14 cellular contexts compared by ENCODE assay signal in the genomic region with DNA sequence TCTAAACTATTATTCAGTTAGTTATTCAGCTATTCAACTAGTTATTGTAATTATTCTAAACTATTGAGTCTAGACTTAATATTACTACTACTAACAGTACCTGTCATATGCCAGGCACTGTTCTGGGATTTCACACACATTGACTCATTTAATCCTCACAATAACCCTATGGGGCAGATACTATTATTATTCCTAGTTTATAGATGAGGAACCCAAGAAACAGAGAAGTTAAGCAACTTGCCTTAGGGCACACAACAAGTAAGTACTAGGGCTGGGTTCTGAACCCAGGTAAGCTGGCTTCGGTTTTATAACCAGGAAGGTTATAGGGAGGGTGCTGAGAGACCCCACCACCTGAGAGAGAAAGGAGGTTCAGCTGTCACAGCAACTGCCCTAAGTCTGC. TPM values are rescaled to one million over a fixed set of nuclear protein-coding genes. Genes with fewer than 3 reads are reported as not detected.
A peak's percentile ranks its signal among the peaks of the same experiment; 100 is the strongest.
DNase-seq lines count a peak whose midpoint lies in the region; ATAC-seq and TF ChIP-seq lines count a peak whose summit lies in the region.
"Had no signal": no experiment of that assay in that cellular context is flagged by ENCODE, and none has a peak within 500 bp of the region (broad histone marks: within the 10 kb centered on the region; RNA-seq: fewer than 3 reads in every experiment).

No MANE protein-coding gene starts in this region.

- H3K9ac ChIP-seq in mammary epithelial cell (ENCODE audit: insufficient read depth, low read length) (no peak overlapping the region), muscle layer of colon (ENCODE audit: low read length) (peak overlapping the region; percentile 72)

- DNase-seq in cardiac muscle cell (ENCODE audit: low read depth in 1 of 2, low spot score in 1 of 2) (no peak), left cardiac atrium (no peak), mammary epithelial cell (no peak), upper lobe of left lung (no peak), glomerular visceral epithelial cell (ENCODE audit: extremely low spot score) (no peak)
- no peak for DNase-seq in activated CD4-positive, alpha-beta T cell treated with anti-CD3 and anti-CD28 coated beads, Interleukin-2, amount 50 U/mL, for 1 hour
- DNase-seq: MV-4-11, NCI-H69 had no signal

- H4K20me1 ChIP-seq in mammary epithelial cell (ENCODE audit: insufficient read depth, low read length): no peaks in the 10 kb centered on the region

- no peak for TF ChIP-seq EP300 in upper lobe of left lung (IDR thresholded peaks at IDR 0.05)

- 0% methylated on average over 1 of the region's 1 CpG for WGBS in mammary epithelial cell (ENCODE audit: low coverage, missing lambda C conversion rate)
- 100% methylated on average over 1 of the region's 1 CpG for WGBS in upper lobe of left lung, 2 donors

- H2AFZ ChIP-seq in mammary epithelial cell (ENCODE audit: low read depth, low read length): no peak overlapping the region

- H3K27me3 ChIP-seq in cardiac muscle cell (no peaks in the 10 kb centered on the region), mammary epithelial cell (ENCODE audit: insufficient read depth, low read length) (no peaks in the 10 kb centered on the region), muscle layer of colon (ENCODE audit: control insufficient read depth in 1 of 2, insufficient read depth in 2 of 2, low read length in 2 of 2) (no peaks in the 10 kb centered on the region), upper lobe of left lung (no peaks in the 10 kb centered on the region)

- CTCF ChIA-PET in mammary epithelial cell (lab: Charles Lee; ENCODE audit: low non-redundant PET): no interaction called here

- no peaks in the 10 kb centered on the region for H3K9me3 ChIP-seq in cardiac muscle cell (ENCODE audit: low read depth)
- no peaks in the 10 kb centered on the region for H3K9me3 ChIP-seq in mammary epithelial cell (replicated peaks; ENCODE audit: insufficient read depth, low read length)
- no peaks in the 10 kb centered on the region for H3K9me3 ChIP-seq in muscle layer of colon (ENCODE audit: low read length)
- no peaks in the 10 kb centered on the region for H3K9me3 ChIP-seq in upper lobe of left lung

- H3K4me2 ChIP-seq in mammary epithelial cell (ENCODE audit: insufficient read depth, low read depth, low read length): no peak overlapping the region

- intact Hi-C loops in left cardiac atrium (cut with DNase I): no loop called here
- intact Hi-C loops in mammary epithelial cell (cut with micrococcal nuclease): no loop called here

- TF ChIP-seq POLR2A in upper lobe of left lung (IDR thresholded peaks at IDR 0.05): no peak

- H3K4me3 ChIP-seq in cardiac muscle cell (no peak overlapping the region), mammary epithelial cell (replicated peaks in 1 of 3; ENCODE audit: insufficient read depth in 1 of 3, low read depth in 2 of 3, low read length in 3 of 3) (no peak overlapping the region), muscle layer of colon (ENCODE audit: low read depth in 1 of 2, low read length in 2 of 2) (no peak overlapping the region), upper lobe of left lung (no peak overlapping the region)

- H3K4me1 ChIP-seq in cardiac muscle cell (ENCODE audit: low read depth): peaks cover 66% of the 10 kb centered on the region
- H3K4me1 ChIP-seq in mammary epithelial cell (ENCODE audit: insufficient read depth, low read length): peaks cover 79% of the 10 kb centered on the region
- H3K4me1 ChIP-seq in muscle layer of colon (ENCODE audit: insufficient read depth, low read length): peaks cover 89% of the 10 kb centered on the region
- peaks cover 61 to 80% (median 71%) of the 10 kb centered on the region in 4 donors for H3K4me1 ChIP-seq in upper lobe of left lung

- peaks cover 69% of the 10 kb centered on the region for H3K79me2 ChIP-seq in mammary epithelial cell (ENCODE audit: insufficient read depth, low read length)

- no TSS peak for BruUV-seq in mammary epithelial cell (replicated peaks; lab: Mats Ljungman, UMichigan)

- in situ Hi-C loops in mammary epithelial cell (cut with MboI; ENCODE audit: low sequenced_read_pairs in 2 of 2): no loop called here

- H3K36me3 ChIP-seq in cardiac muscle cell: no peaks in the 10 kb centered on the region
- no peaks in the 10 kb centered on the region for H3K36me3 ChIP-seq in mammary epithelial cell (ENCODE audit: insufficient read depth, low read length)
- peaks cover 11% of the 10 kb centered on the region for H3K36me3 ChIP-seq in muscle layer of colon (ENCODE audit: insufficient read depth, low read length)
- peaks cover 0 to 7% (median 0%) of the 10 kb centered on the region in 4 donors for H3K36me3 ChIP-seq in upper lobe of left lung

- H3K27ac ChIP-seq in cardiac muscle cell (peak overlapping the region; percentile 98), mammary epithelial cell (ENCODE audit: insufficient read depth, low read depth, low read length) (peak overlapping the region; percentile 4), muscle layer of colon (ENCODE audit: low read depth, low read length) (peak overlapping the region; percentile 99), upper lobe of left lung (peak overlapping the region; percentile 53 to 73 (median 68))

- dilution Hi-C loops in mammary epithelial cell (cut with HindIII; ENCODE audit: low sequenced_read_pairs): no loop called here

- TF ChIP-seq CTCF in cardiac muscle cell (IDR thresholded peaks at IDR 0.05; ENCODE audit: low read depth, low read length): no peak
- no peak for TF ChIP-seq CTCF in mammary epithelial cell (conservative IDR thresholded peaks at IDR 0.05 in 1 of 2, IDR thresholded peaks at IDR 0.05 in 1 of 2; ENCODE audit: extremely low read depth in 1 of 2, insufficient read depth in 1 of 2, low read depth in 1 of 2, low read length in 2 of 2)
- TF ChIP-seq CTCF in upper lobe of left lung (IDR thresholded peaks at IDR 0.05): no peak

- ATAC-seq in left cardiac atrium: no peak
- no peak for ATAC-seq in upper lobe of left lung (ENCODE audit: low FRiP score in 2 of 2)
- ATAC-seq in GM19324 (IDR thresholded peaks at IDR 0.05; ENCODE audit: low FRiP score, unreplicated experiment): no peak

RNA-seq across cellular contexts. Expression of a gene that starts 7.8 kb away (rescaled TPM):
- total RNA-seq in cardiac muscle cell: 65.2 and 98.6 TPM in 2 replicates
- polyA plus RNA-seq in cardiac muscle cell: 64.0 and 78.3 TPM in 2 replicates
- 10 to 100 TPM; 22.4 to 39.6 TPM for total RNA-seq in left cardiac atrium
- total RNA-seq in mammary epithelial cell: 10 to 100 TPM; 12.5 to 26.4 TPM
- 12.8 TPM for polyA plus RNA-seq in mammary epithelial cell
- polyA minus RNA-seq in mammary epithelial cell: 16.0 TPM
- 10 to 100 TPM; 19.0 to 28.2 (median 21.2) TPM for total RNA-seq in upper lobe of left lung

RNA-seq across cellular contexts. Expression of a gene that starts 20.9 kb away (rescaled TPM):
- total RNA-seq in cardiac muscle cell (1,095 and 1,320 TPM in 2 replicates), left cardiac atrium (100 to 1,000 TPM; 691 to 715 TPM), mammary epithelial cell (1,000 to 10,000 TPM in 1 of 2 donors, 100 to 1,000 TPM in 1; 961 to 1,334 TPM), upper lobe of left lung (1,000 to 10,000 TPM in 2 of 6 donors, 100 to 1,000 TPM in 4; 474 to 1,092 (median 918) TPM)
- polyA plus RNA-seq in cardiac muscle cell (390 and 521 TPM in 2 replicates), mammary epithelial cell (2,297 TPM)
- polyA minus RNA-seq in mammary epithelial cell: 1,208 TPM

RNA-seq across cellular contexts. Expression of a gene that starts 23.6 kb away (rescaled TPM):
- total RNA-seq in cardiac muscle cell: 4.8 and 5.2 TPM in 2 replicates
- 0.92 and 5.9 TPM in 2 replicates for polyA plus RNA-seq in cardiac muscle cell
- under 1 TPM in 1 of 2 donors, not detected in 1; 0.32 TPM for total RNA-seq in left cardiac atrium
- total RNA-seq in mammary epithelial cell: not detected
- polyA plus RNA-seq in mammary epithelial cell: not detected
- polyA minus RNA-seq in mammary epithelial cell: not detected
- not detected for total RNA-seq in upper lobe of left lung
- total RNA-seq: fibroblast of villous mesenchyme, kidney epithelial cell, neural crest cell, SK-MEL-5 had no signal

RNA-seq across cellular contexts. Expression of a gene that starts 36.9 kb away (rescaled TPM):
- 23.8 and 28.1 TPM in 2 replicates for total RNA-seq in cardiac muscle cell
- polyA plus RNA-seq in cardiac muscle cell: 19.4 and 21.3 TPM in 2 replicates
- 1 to 10 TPM; 1.8 to 3.7 TPM for total RNA-seq in left cardiac atrium
- total RNA-seq in mammary epithelial cell: 10 to 100 TPM in 1 of 2 donors, 1 to 10 TPM in 1; 3.7 to 12.8 TPM
- polyA plus RNA-seq in mammary epithelial cell: 8.8 TPM
- 8.8 TPM for polyA minus RNA-seq in mammary epithelial cell
- 10 to 100 TPM in 3 of 6 donors, 1 to 10 TPM in 3; 6.1 to 13.3 (median 9.3) TPM for total RNA-seq in upper lobe of left lung

Comparison
In these comparisons a context has a peak if more than half of its experiments do, and no peak if none do; other contexts are left out.
1. H3K27ac ChIP-seq: peak in every context shown above with its lines; median percentile 99 in muscle layer of colon; 98 in cardiac muscle cell; 68 in upper lobe of left lung; 4 in mammary epithelial cell.